1 cellular context compared by ENCODE assay signal in genomic region chr22:49368221-49368975, GRCh38.
TF ChIP-seq lines count a peak whose summit lies in the region.

No MANE protein-coding gene starts in this region.

TF ChIP-seq in A549, 52 proteins besides CTCF, POLR2A, EP300 and RAD21 (continued from another document):
- TF ChIP-seq E2F6 (IDR thresholded peaks at IDR 0.05; ENCODE audit: borderline replicate concordance, low read depth) (no peak), ATOH8 (CRISPR knock-in tag; IDR thresholded peaks at IDR 0.05; ENCODE audit: low read depth) (no peak), JUN (IDR thresholded peaks at IDR 0.05) (no peak), SREBF2 (IDR thresholded peaks at IDR 0.05) (no peak), ESRRA (IDR thresholded peaks at IDR 0.05; ENCODE audit: borderline replicate concordance, low read length) (no peak), CEBPB (IDR thresholded peaks at IDR 0.05) (no peak), ELK1 (IDR thresholded peaks at IDR 0.05; ENCODE audit: low read depth, low read length) (no peak), HOXB13 (CRISPR knock-in tag; IDR thresholded peaks at IDR 0.05; ENCODE audit: low read depth) (no peak), PHF8 (IDR thresholded peaks at IDR 0.05; ENCODE audit: borderline replicate concordance, low read depth) (no peak), RFX5 (IDR thresholded peaks at IDR 0.05) (no peak), MAX (IDR thresholded peaks at IDR 0.05) (no peak), SMC3 (IDR thresholded peaks at IDR 0.05) (no peak), ZFP36 (IDR thresholded peaks at IDR 0.05; ENCODE audit: borderline replicate concordance, partially characterized antibody) (no peak), CBX8 (IDR thresholded peaks at IDR 0.05) (no peak), PBX3 (IDR thresholded peaks at IDR 0.05) (no peak), TFCP2L1 (CRISPR knock-in tag; IDR thresholded peaks at IDR 0.05) (no peak)
